Comparison of ENCODE assay signal across 16 cellular contexts in the genomic region with DNA sequence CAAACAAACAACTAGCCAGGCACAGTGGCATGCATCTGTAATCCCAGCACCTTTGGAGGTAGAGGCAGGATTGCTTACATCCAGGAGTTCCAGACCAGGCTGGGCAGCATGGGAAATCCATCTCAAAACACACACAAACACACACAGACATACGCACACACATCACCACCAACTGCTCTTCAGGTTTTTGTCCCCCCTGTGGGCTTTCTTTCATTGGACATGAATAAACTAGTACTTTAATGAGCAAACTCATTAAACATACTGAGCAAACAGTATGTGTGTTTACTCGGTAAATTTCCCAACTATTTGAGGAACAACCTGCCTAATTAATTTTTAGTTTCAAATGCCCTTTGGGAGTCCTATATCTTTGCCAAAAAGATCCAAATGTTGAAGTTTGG. TPM values are rescaled to one million over a fixed set of nuclear protein-coding genes. Genes with fewer than 3 reads are reported as not detected.
DNase-seq lines count a peak whose midpoint lies in the region; ATAC-seq, FAIRE-seq and TF ChIP-seq lines count a peak whose summit lies in the region.
"Had no signal": no experiment of that assay in that cellular context is flagged by ENCODE, and none has a peak within 500 bp of the region (broad histone marks: within the 10 kb centered on the region; RNA-seq: fewer than 3 reads in every experiment).

No MANE protein-coding gene starts in this region.

- no peak overlapping the region for H3K4me2 ChIP-seq in H1 (ENCODE audit: insufficient read depth in 1 of 2, low read depth in 2 of 2, low read length in 2 of 2)
- H3K4me2 ChIP-seq: smooth muscle cell had no signal

- no peak overlapping the region for H2BK20ac ChIP-seq in H1 (ENCODE audit: low read length)

- H3K56ac ChIP-seq in H1 (replicated peaks; ENCODE audit: insufficient read length, low read depth, low read length): no peak overlapping the region

- H3K23me2 ChIP-seq in H1 (ENCODE audit: low read depth, low read length): no peaks in the 10 kb centered on the region

- no peaks in the 10 kb centered on the region for H3K79me2 ChIP-seq in H1 (ENCODE audit: control insufficient read depth in 1 of 2, insufficient read depth in 2 of 2, low read length in 2 of 2)
- H3K79me2 ChIP-seq: parathyroid adenoma had no signal

- TF ChIP-seq POLR2A in H1 (IDR thresholded peaks at IDR 0.05; ENCODE audit: control extremely low read depth in 1 of 2, low read depth in 2 of 2, low read length in 2 of 2): no peak

- H3K27ac Mint-ChIP-seq in activated CD8-positive, alpha-beta T cell treated with anti-CD3 and anti-CD28 coated beads for 36 hours: peak overlapping the region; percentile 7
- H3K27ac Mint-ChIP-seq in activated CD8-positive, alpha-beta T cell treated with anti-CD3 and anti-CD28 coated beads, Interleukin-2, amount 10 ng/mL, durations not matched to agents 7 days and 5 days: no peak overlapping the region
- H3K27ac Mint-ChIP-seq: stimulated activated naive B cell treated with anti-CD40 and anti-IgM and Interleukin-4, amounts not matched to agents 10 μg/mL and 1 μg/mL and 100 μg/mL, for 72 hours had no signal

- no peak for FAIRE-seq in H1 (lab: Jason Lieb, UNC)
- FAIRE-seq: G401.6 had no signal

- CTCF ChIA-PET in activated CD8-positive, alpha-beta T cell treated with anti-CD3 and anti-CD28 coated beads for 36 hours (lab: Charles Lee): interaction anchor here (0.8 to 5.0 kb wide), 2 partner anchors 8 to 51 kb away, joined by 3 to 20 read pairs; no protein-coding TSS in a partner anchor
- CTCF ChIA-PET in activated CD8-positive, alpha-beta T cell treated with anti-CD3 and anti-CD28 coated beads, Interleukin-2, amount 10 ng/mL, durations not matched to agents 7 days and 5 days (lab: Charles Lee): no interaction called here
- CTCF ChIA-PET in H1 (lab: Charles Lee; ENCODE audit: partially characterized antibody): interaction anchor here (1.0 to 2.7 kb wide), 5 partner anchors 9 to 98 kb away, joined by 4 to 10 read pairs (median 4); no protein-coding TSS in a partner anchor

- H3K23ac ChIP-seq in H1 (ENCODE audit: insufficient read length): no peak overlapping the region

- no peak overlapping the region for H2BK12ac ChIP-seq in H1 (ENCODE audit: low read depth, low read length)

- H3K4me3 ChIP-seq in H1 (ENCODE audit: extremely low read depth in 1 of 4, insufficient read depth in 2 of 4, low read depth in 3 of 4, low read length in 4 of 4) (no peak overlapping the region), right atrium auricular region (no peak overlapping the region)
- H3K4me3 ChIP-seq: colonic mucosa, left ventricle myocardium inferior, smooth muscle cell had no signal

- H3K27me3 Mint-ChIP-seq in activated CD8-positive, alpha-beta T cell treated with anti-CD3 and anti-CD28 coated beads for 36 hours: no peaks in the 10 kb centered on the region
- peaks cover 3% of the 10 kb centered on the region for H3K27me3 Mint-ChIP-seq in activated CD8-positive, alpha-beta T cell treated with anti-CD3 and anti-CD28 coated beads, Interleukin-2, amount 10 ng/mL, durations not matched to agents 7 days and 5 days (ENCODE audit: low read depth)
- H3K27me3 Mint-ChIP-seq: stimulated activated naive B cell treated with anti-CD40 and anti-IgM and Interleukin-4, amounts not matched to agents 10 μg/mL and 1 μg/mL and 100 μg/mL, for 72 hours had no signal

- no peaks in the 10 kb centered on the region for H3K9me3 ChIP-seq in H1 (ENCODE audit: insufficient read depth in 2 of 2, low read depth in 1 of 2, low read length in 1 of 2)
- no peaks in the 10 kb centered on the region for H3K9me3 ChIP-seq in right atrium auricular region
- H3K9me3 ChIP-seq: Caco-2, colonic mucosa, left ventricle myocardium inferior had no signal

- intact Hi-C loops in activated CD8-positive, alpha-beta T cell treated with anti-CD3 and anti-CD28 coated beads for 36 hours (cut with micrococcal nuclease): no loop called here

- no peak overlapping the region for H2AFZ ChIP-seq in H1 (ENCODE audit: low read length)
- H2AFZ ChIP-seq: parathyroid adenoma had no signal

- no peak for TF ChIP-seq CTCF in activated CD8-positive, alpha-beta T cell treated with anti-CD3 and anti-CD28 coated beads for 36 hours (IDR thresholded peaks at IDR 0.05)
- TF ChIP-seq CTCF in H1 (IDR thresholded peaks at IDR 0.05; ENCODE audit: control extremely low read depth in 1 of 3, insufficient read depth in 1 of 3, low read depth in 1 of 3, low read length in 3 of 3) (no peak), right atrium auricular region (IDR thresholded peaks at IDR 0.05) (no peak)

- H3K9me3 Mint-ChIP-seq in activated CD8-positive, alpha-beta T cell treated with anti-CD3 and anti-CD28 coated beads for 36 hours: peaks cover 1% of the 10 kb centered on the region
- H3K9me3 Mint-ChIP-seq in activated CD8-positive, alpha-beta T cell treated with anti-CD3 and anti-CD28 coated beads, Interleukin-2, amount 10 ng/mL, durations not matched to agents 7 days and 5 days (ENCODE audit: insufficient read depth): no peaks in the 10 kb centered on the region
- H3K9me3 Mint-ChIP-seq: stimulated activated naive B cell treated with anti-CD40 and anti-IgM and Interleukin-4, amounts not matched to agents 10 μg/mL and 1 μg/mL and 100 μg/mL, for 72 hours had no signal

- 89% methylated on average over 2 of the region's 2 CpGs; no CpG with 5 or more reads in 1 of the 2 experiments for WGBS in H1 (ENCODE audit: extremely low coverage in 1 of 2, insufficient coverage in 1 of 2, insufficient read length in 1 of 2, insufficient replicate concordance in 2 of 2, low coverage in 1 of 2, low lambda C conversion rate in 2 of 2, missing lambda C conversion rate in 1 of 2), 2 experiments

- H3K79me1 ChIP-seq in H1 (ENCODE audit: low read depth, low read length): no peaks in the 10 kb centered on the region

- no peak overlapping the region for H2BK15ac ChIP-seq in H1 (ENCODE audit: low read length)

- no peak overlapping the region for H3K4me3 Mint-ChIP-seq in activated CD8-positive, alpha-beta T cell treated with anti-CD3 and anti-CD28 coated beads for 36 hours
- H3K4me3 Mint-ChIP-seq in activated CD8-positive, alpha-beta T cell treated with anti-CD3 and anti-CD28 coated beads, Interleukin-2, amount 10 ng/mL, durations not matched to agents 7 days and 5 days: no peak overlapping the region
- H3K4me3 Mint-ChIP-seq: stimulated activated naive B cell treated with anti-CD40 and anti-IgM and Interleukin-4, amounts not matched to agents 10 μg/mL and 1 μg/mL and 100 μg/mL, for 72 hours had no signal

- no peak overlapping the region for H3K27ac ChIP-seq in H1 (ENCODE audit: low read depth, low read length)
- H3K27ac ChIP-seq in right atrium auricular region: no peak overlapping the region
- H3K27ac ChIP-seq: colonic mucosa, left ventricle myocardium inferior, parathyroid adenoma had no signal

- no peak for TF ChIP-seq RAD21 in H1 (IDR thresholded peaks at IDR 0.05 in 1 of 2, conservative IDR thresholded peaks at IDR 0.05 in 1 of 2; ENCODE audit: low read depth in 2 of 2, low read length in 2 of 2)

- no peak for TF ChIP-seq EP300 in H1 (IDR thresholded peaks at IDR 0.05; ENCODE audit: borderline replicate concordance in 1 of 2, low read depth in 2 of 2, low read length in 2 of 2)

- no peak for DNase-seq in activated CD8-positive, alpha-beta T cell treated with anti-CD3 and anti-CD28 coated beads for 36 hours
- DNase-seq in activated CD8-positive, alpha-beta T cell treated with anti-CD3 and anti-CD28 coated beads, Interleukin-2, amount 10 ng/mL, durations not matched to agents 7 days and 5 days: no peak
- peak in 2 of 3 experiments; percentile 81 to 96 for DNase-seq in NCI-H1417 (lab: John Stamatoyannopoulos, UW)
- DNase-seq in NCI-H526 (lab: John Stamatoyannopoulos, UW): peak; percentile 60 to 63
- no peak for DNase-seq in H1 (ENCODE audit: low read depth in 1 of 2, low spot score in 2 of 2)
- no peak for DNase-seq in right atrium auricular region (ENCODE audit: low spot score)
- DNase-seq: Caco-2; colonic mucosa; left ventricle myocardium inferior; stimulated activated naive B cell treated with anti-CD40 and anti-IgM and Interleukin-4, amounts not matched to agents 10 μg/mL and 1 μg/mL and 100 μg/mL, for 72 hours had no signal

- no peak overlapping the region for H3K18ac ChIP-seq in H1 (ENCODE audit: extremely low read depth, low read length)

- H3K27me3 ChIP-seq in H1 (replicated peaks in 1 of 4; ENCODE audit: control insufficient read depth in 3 of 4, extremely low read depth in 1 of 4, insufficient read depth in 3 of 4, low read length in 3 of 4) (no peaks in the 10 kb centered on the region), right atrium auricular region (no peaks in the 10 kb centered on the region)
- H3K27me3 ChIP-seq: colonic mucosa had no signal

- no peak for ATAC-seq in activated CD8-positive, alpha-beta T cell treated with anti-CD3 and anti-CD28 coated beads for 36 hours
- ATAC-seq in activated CD8-positive, alpha-beta T cell treated with anti-CD3 and anti-CD28 coated beads, Interleukin-2, amount 10 ng/mL, durations not matched to agents 7 days and 5 days: no peak
- ATAC-seq in GM21447 (IDR thresholded peaks at IDR 0.05; ENCODE audit: unreplicated experiment) (no peak), GM21381 (IDR thresholded peaks at IDR 0.05; ENCODE audit: unreplicated experiment) (no peak)
- ATAC-seq: Panc1; stimulated activated naive B cell treated with anti-CD40 and anti-IgM and Interleukin-4, amounts not matched to agents 10 μg/mL and 1 μg/mL and 100 μg/mL, for 72 hours had no signal

- H3K4ac ChIP-seq in H1 (replicated peaks; ENCODE audit: insufficient read length, low read depth, low read length): no peak overlapping the region

- H4K91ac ChIP-seq in H1 (replicated peaks; ENCODE audit: insufficient read length, low read length): peak overlapping the region; percentile 15

- H4K20me1 ChIP-seq in H1 (replicated peaks in 1 of 2; ENCODE audit: control insufficient read depth in 1 of 2, insufficient read depth in 2 of 2, low read length in 2 of 2): no peaks in the 10 kb centered on the region

- no peak overlapping the region for H3K9ac ChIP-seq in H1 (replicated peaks in 1 of 4; ENCODE audit: extremely low read depth in 1 of 4, low read depth in 3 of 4, low read length in 3 of 4)
- H3K9ac ChIP-seq: parathyroid adenoma had no signal

- POLR2A ChIA-PET in activated CD8-positive, alpha-beta T cell treated with anti-CD3 and anti-CD28 coated beads for 36 hours (lab: Charles Lee): interaction anchor here (0.9 to 1.2 kb wide), 2 partner anchors 9 to 85 kb away, joined by 3 read pairs; no protein-coding TSS in a partner anchor
- POLR2A ChIA-PET in activated CD8-positive, alpha-beta T cell treated with anti-CD3 and anti-CD28 coated beads, Interleukin-2, amount 10 ng/mL, durations not matched to agents 7 days and 5 days (lab: Charles Lee): no interaction called here
- POLR2A ChIA-PET in H1 (lab: Charles Lee; ENCODE audit: partially characterized antibody): interaction anchor here (1.2 kb wide), 1 partner anchor 11 kb away, joined by 3 read pairs; no protein-coding TSS in a partner anchor

- H3K4me1 Mint-ChIP-seq in activated CD8-positive, alpha-beta T cell treated with anti-CD3 and anti-CD28 coated beads for 36 hours (ENCODE audit: low read depth): peaks cover 29% of the 10 kb centered on the region
- H3K4me1 Mint-ChIP-seq in activated CD8-positive, alpha-beta T cell treated with anti-CD3 and anti-CD28 coated beads, Interleukin-2, amount 10 ng/mL, durations not matched to agents 7 days and 5 days (ENCODE audit: low read depth): peaks cover 26% of the 10 kb centered on the region

- no peak overlapping the region for H4K8ac ChIP-seq in H1 (ENCODE audit: extremely low read depth, insufficient read depth, low read length)

- H2AK5ac ChIP-seq in H1 (ENCODE audit: low read depth, low read length): no peak overlapping the region

- H3K36me3 Mint-ChIP-seq in activated CD8-positive, alpha-beta T cell treated with anti-CD3 and anti-CD28 coated beads for 36 hours (ENCODE audit: low read depth): no peaks in the 10 kb centered on the region
- H3K36me3 Mint-ChIP-seq in activated CD8-positive, alpha-beta T cell treated with anti-CD3 and anti-CD28 coated beads, Interleukin-2, amount 10 ng/mL, durations not matched to agents 7 days and 5 days (ENCODE audit: low read depth): no peaks in the 10 kb centered on the region
- H3K36me3 Mint-ChIP-seq: stimulated activated naive B cell treated with anti-CD40 and anti-IgM and Interleukin-4, amounts not matched to agents 10 μg/mL and 1 μg/mL and 100 μg/mL, for 72 hours had no signal

- H3K4me1 ChIP-seq in H1 (replicated peaks in 1 of 4; ENCODE audit: control insufficient read depth in 3 of 4, insufficient read depth in 4 of 4, low read length in 3 of 4): no peaks in the 10 kb centered on the region
- no peaks in the 10 kb centered on the region for H3K4me1 ChIP-seq in right atrium auricular region
- H3K4me1 ChIP-seq: colonic mucosa, left ventricle myocardium inferior had no signal

- H4K5ac ChIP-seq in H1 (ENCODE audit: insufficient read length, low read depth, low read length): no peak overlapping the region

- H2BK120ac ChIP-seq in H1 (replicated peaks; ENCODE audit: low read depth, low read length): no peak overlapping the region

- no peaks in the 10 kb centered on the region for H3K36me3 ChIP-seq in H1 (ENCODE audit: control insufficient read depth in 2 of 4, insufficient read depth in 4 of 4, low read length in 3 of 4)
- no peaks in the 10 kb centered on the region for H3K36me3 ChIP-seq in right atrium auricular region
- H3K36me3 ChIP-seq: colonic mucosa, left ventricle myocardium inferior had no signal

- no peak overlapping the region for H3K14ac ChIP-seq in H1 (ENCODE audit: insufficient read length)

- H2BK5ac ChIP-seq in H1 (ENCODE audit: low read depth, low read length): no peak overlapping the region

RNA-seq across cellular contexts. Expression of a gene that starts 10.1 kb away (rescaled TPM):
- total RNA-seq in activated CD8-positive, alpha-beta T cell treated with anti-CD3 and anti-CD28 coated beads for 36 hours: 10 to 100 TPM; 40.4 to 41.6 TPM
- total RNA-seq in activated CD8-positive, alpha-beta T cell treated with anti-CD3 and anti-CD28 coated beads, Interleukin-2, amount 10 ng/mL, durations not matched to agents 7 days and 5 days: 10 to 100 TPM; 61.7 to 63.7 TPM
- 57.3 and 64.3 TPM in 2 replicates for total RNA-seq in H1 (2021; fragmentation: NEBNext Ultra II Directional; extraction: Animal tissue kit (Norgen Biotek cat#: 25700))
- polyA plus RNA-seq in H1 (2011; rRNA removed): 14.5 and 19.1 TPM in 2 replicates
- polyA plus RNA-seq in H1 (2011; cell fraction: cytosol; rRNA removed): 19.4 TPM
- 19.3 TPM for polyA plus RNA-seq in H1 (2011; cell fraction: nucleus; rRNA removed)
- 26.3 to 34.4 TPM (median 32.5 TPM) in 4 replicates for polyA plus RNA-seq in H1 (2012, experiment 1 of 2)
- polyA plus RNA-seq in H1 (2012, experiment 2 of 2): 6.5 TPM
- polyA plus RNA-seq in H1 (2013, experiment 1 of 2): 22.2 TPM
- polyA plus RNA-seq in H1 (2013, experiment 2 of 2): 22.1 TPM
- polyA minus RNA-seq in H1 (2011; rRNA and poly(A)+ RNA removed): 81.0 and 81.3 TPM in 2 replicates
- 23.6 TPM for polyA minus RNA-seq in H1 (2011; cell fraction: cytosol; rRNA and poly(A)+ RNA removed)
- polyA minus RNA-seq in H1 (2011; cell fraction: nucleus; rRNA and poly(A)+ RNA removed): 22.0 TPM
- 10 to 100 TPM; 55.4 to 88.4 TPM for total RNA-seq in right atrium auricular region

Comparison
In these comparisons a context has a peak if more than half of its experiments do, and no peak if none do; other contexts are left out.
1. DNase-seq: peak in NCI-H1417 (2 of 3) and NCI-H526 (2 of 2); none in activated CD8-positive, alpha-beta T cell treated with anti-CD3 and anti-CD28 coated beads for 36 hours (single experiment), activated CD8-positive, alpha-beta T cell treated with anti-CD3 and anti-CD28 coated beads, Interleukin-2, amount 10 ng/mL, durations not matched to agents 7 days and 5 days (single experiment), H1 (0 of 2) and right atrium auricular region (single experiment).